ENCODE assay signal across 26 cellular contexts in the genomic region with DNA sequence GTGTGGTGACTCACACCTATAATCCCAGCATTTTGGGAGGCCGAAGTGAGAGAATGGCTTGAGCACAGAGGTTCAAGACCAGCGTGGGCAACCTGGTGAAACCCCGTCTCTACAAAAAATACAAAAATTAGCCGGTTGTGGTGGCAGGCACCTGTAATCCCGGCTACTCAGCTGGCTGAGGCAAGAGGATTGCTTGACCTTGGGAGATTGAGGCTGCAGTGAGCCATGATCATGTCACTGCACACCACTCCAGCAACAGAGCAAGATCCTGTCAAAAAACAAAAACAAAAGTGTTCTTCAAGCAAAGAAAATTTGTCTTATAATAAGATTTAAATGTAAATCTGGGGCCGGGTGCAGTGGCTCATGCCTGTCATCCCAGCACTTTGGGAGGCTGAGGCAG. TPM values are rescaled to one million over a fixed set of nuclear protein-coding genes. Genes with fewer than 3 reads are reported as not detected.
A peak's percentile ranks its signal among the peaks of the same experiment; 100 is the strongest.
DNase-seq lines count a peak whose midpoint lies in the region; ATAC-seq, FAIRE-seq and TF ChIP-seq lines count a peak whose summit lies in the region.
"Had no signal": no experiment of that assay in that cellular context is flagged by ENCODE, and none has a peak within 500 bp of the region (broad histone marks: within the 10 kb centered on the region; RNA-seq: fewer than 3 reads in every experiment).

No MANE protein-coding gene starts in this region.

- H3K27me3 Mint-ChIP-seq in activated T-cell treated with anti-CD3 and anti-CD28 coated beads, Interleukin-2, amount 50 U/mL, for 24 hours: no peaks in the 10 kb centered on the region
- no peaks in the 10 kb centered on the region for H3K27me3 Mint-ChIP-seq in activated T-cell treated with anti-CD3 and anti-CD28 coated beads, Interleukin-2, amount 50 U/mL, for 4 hours (ENCODE audit: low read depth)
- H3K27me3 Mint-ChIP-seq in GM23338 (ENCODE audit: insufficient read depth, low read depth, poor library complexity) (peaks cover 8% of the 10 kb centered on the region), astrocyte (ENCODE audit: low read depth, unreplicated experiment) (no peaks in the 10 kb centered on the region)
- H3K27me3 Mint-ChIP-seq: CD4-positive, alpha-beta memory T cell had no signal

- no peak for DNase-seq in activated T-cell treated with anti-CD3 and anti-CD28 coated beads, Interleukin-2, amount 50 U/mL, for 24 hours
- DNase-seq in activated T-cell treated with anti-CD3 and anti-CD28 coated beads, Interleukin-2, amount 50 U/mL, for 4 hours: no peak
- DNase-seq in GM23338 (ENCODE audit: low spot score) (no peak), astrocyte (ENCODE audit: low read depth) (no peak), left colon (no peak), A172 (ENCODE audit: low spot score) (no peak)
- no peak for DNase-seq in effector CD8-positive, alpha-beta T cell (lab: John Stamatoyannopoulos, UW)
- DNase-seq: ACHN; AML-193; BE2C; CD4-positive, alpha-beta memory T cell; COR-L47; DMS 273 treated with DMSO at 0.1 percent for 48 hours; DMS79; EL; GDM1; GM23248; H9 had no signal

- H3K36me3 ChIP-seq in GM23338 (ENCODE audit: insufficient read depth): peaks cover 11% of the 10 kb centered on the region; the same call in 1 of the 2 replicates
- peaks cover 21% of the 10 kb centered on the region for H3K36me3 ChIP-seq in astrocyte (ENCODE audit: insufficient read depth, low read length)

- H3K27me3 ChIP-seq in GM23338 (ENCODE audit: insufficient read depth): no peaks in the 10 kb centered on the region
- no peaks in the 10 kb centered on the region for H3K27me3 ChIP-seq in astrocyte (ENCODE audit: insufficient read depth, low read length)
- H3K27me3 ChIP-seq: BE2C; BLaER1 treated with 17β-estradiol and CSF1 and Interleukin-3, amounts not matched to agents 10 nM and 100 nM had no signal

- H3K4me3 Mint-ChIP-seq in activated T-cell treated with anti-CD3 and anti-CD28 coated beads, Interleukin-2, amount 50 U/mL, for 24 hours: no peak overlapping the region
- no peak overlapping the region for H3K4me3 Mint-ChIP-seq in activated T-cell treated with anti-CD3 and anti-CD28 coated beads, Interleukin-2, amount 50 U/mL, for 4 hours
- no peak overlapping the region for H3K4me3 Mint-ChIP-seq in GM23338
- H3K4me3 Mint-ChIP-seq in astrocyte (ENCODE audit: unreplicated experiment): no peak overlapping the region
- H3K4me3 Mint-ChIP-seq: CD14-positive monocyte; CD4-positive, alpha-beta memory T cell; H9 had no signal

- no peaks in the 10 kb centered on the region for H3K9me3 Mint-ChIP-seq in activated T-cell treated with anti-CD3 and anti-CD28 coated beads, Interleukin-2, amount 50 U/mL, for 24 hours
- no peaks in the 10 kb centered on the region for H3K9me3 Mint-ChIP-seq in activated T-cell treated with anti-CD3 and anti-CD28 coated beads, Interleukin-2, amount 50 U/mL, for 4 hours
- H3K9me3 Mint-ChIP-seq in GM23338 (no peaks in the 10 kb centered on the region; the same call in 2 of the 3 replicates), astrocyte (ENCODE audit: unreplicated experiment) (no peaks in the 10 kb centered on the region)
- H3K9me3 Mint-ChIP-seq: CD14-positive monocyte; CD4-positive, alpha-beta memory T cell; H9 had no signal

- H3K79me2 ChIP-seq in GM23338 (replicated peaks; ENCODE audit: insufficient read depth) (peaks cover 71% of the 10 kb centered on the region), astrocyte (ENCODE audit: insufficient read depth, low read length) (peaks cover 90% of the 10 kb centered on the region)

- H3K4me1 Mint-ChIP-seq in activated T-cell treated with anti-CD3 and anti-CD28 coated beads, Interleukin-2, amount 50 U/mL, for 24 hours (ENCODE audit: low read depth): peaks cover 12% of the 10 kb centered on the region
- H3K4me1 Mint-ChIP-seq in activated T-cell treated with anti-CD3 and anti-CD28 coated beads, Interleukin-2, amount 50 U/mL, for 4 hours (ENCODE audit: low read depth): peaks cover 9% of the 10 kb centered on the region
- H3K4me1 Mint-ChIP-seq in GM23338: no peaks in the 10 kb centered on the region
- H3K4me1 Mint-ChIP-seq in astrocyte (ENCODE audit: low read depth, unreplicated experiment): peaks cover 6% of the 10 kb centered on the region
- H3K4me1 Mint-ChIP-seq: H9 had no signal

- peaks cover 76% of the 10 kb centered on the region for H3K36me3 Mint-ChIP-seq in activated T-cell treated with anti-CD3 and anti-CD28 coated beads, Interleukin-2, amount 50 U/mL, for 24 hours (ENCODE audit: low read depth)
- peaks cover 22% of the 10 kb centered on the region for H3K36me3 Mint-ChIP-seq in activated T-cell treated with anti-CD3 and anti-CD28 coated beads, Interleukin-2, amount 50 U/mL, for 4 hours (ENCODE audit: insufficient read depth)
- H3K36me3 Mint-ChIP-seq in GM23338 (ENCODE audit: low read depth) (peaks cover 38% of the 10 kb centered on the region), astrocyte (ENCODE audit: low read depth, unreplicated experiment) (peaks cover 15% of the 10 kb centered on the region)

- H3K27ac Mint-ChIP-seq in activated T-cell treated with anti-CD3 and anti-CD28 coated beads, Interleukin-2, amount 50 U/mL, for 24 hours: peak overlapping the region; percentile 52
- no peak overlapping the region for H3K27ac Mint-ChIP-seq in GM23338
- peak overlapping the region; percentile 12 for H3K27ac Mint-ChIP-seq in astrocyte (ENCODE audit: unreplicated experiment)

- no peaks in the 10 kb centered on the region for H3K4me1 ChIP-seq in GM23338 (ENCODE audit: insufficient read depth)
- H3K4me1 ChIP-seq in astrocyte (ENCODE audit: insufficient read depth, low read length): peaks cover 2% of the 10 kb centered on the region
- H3K4me1 ChIP-seq: BE2C had no signal

- intact Hi-C loops in left colon (cut with DNase I, micrococcal nuclease): no loop called here

- no peaks in the 10 kb centered on the region for H3F3A ChIP-seq in GM23338 (replicated peaks; ENCODE audit: low read depth)

- no peaks in the 10 kb centered on the region for H3K9me2 ChIP-seq in GM23338 (ENCODE audit: insufficient read depth)

- no peak overlapping the region for H3K4me3 ChIP-seq in GM23338
- H3K4me3 ChIP-seq in astrocyte (ENCODE audit: insufficient read depth, low read depth, low read length): no peak overlapping the region
- H3K4me3 ChIP-seq: A549; BLaER1 treated with 17β-estradiol and CSF1 and Interleukin-3, amounts not matched to agents 10 nM and 100 nM; GM12878; GM23248 had no signal

- FAIRE-seq in astrocyte (lab: Jason Lieb, UNC): no peak
- FAIRE-seq: D721Med, GM12878, GM19239 had no signal

- TF ChIP-seq CTCF in GM23338 (conservative IDR thresholded peaks at IDR 0.05; ENCODE audit: low read depth in 2 of 2) (no peak), astrocyte (IDR thresholded peaks at IDR 0.05; ENCODE audit: insufficient read depth, low read depth, low read length) (no peak)

- no peak overlapping the region for H3K4me2 ChIP-seq in GM23338
- H3K4me2 ChIP-seq in astrocyte (ENCODE audit: low read length): no peak overlapping the region
- H3K4me2 ChIP-seq: BLaER1 treated with 17β-estradiol and CSF1 and Interleukin-3, amounts not matched to agents 10 nM and 100 nM had no signal

- peaks cover 12% of the 10 kb centered on the region; the same call in 1 of the 2 replicates for H4K20me1 ChIP-seq in GM23338 (replicated peaks; ENCODE audit: insufficient read depth)
- H4K20me1 ChIP-seq in astrocyte (ENCODE audit: insufficient read depth, low read length): peaks cover 67% of the 10 kb centered on the region

- H2AFZ ChIP-seq in GM23338 (no peak overlapping the region), astrocyte (ENCODE audit: low read depth, low read length) (no peak overlapping the region)
- H2AFZ ChIP-seq: GM23248 had no signal

- H3K9ac ChIP-seq in astrocyte (ENCODE audit: low read length): no peak overlapping the region
- H3K9ac ChIP-seq: BLaER1 treated with 17β-estradiol and CSF1 and Interleukin-3, amounts not matched to agents 10 nM and 100 nM; GM23248 had no signal

- H3K27ac ChIP-seq in GM23338 (ENCODE audit: low read depth): peak overlapping the region; percentile 42; the same call in 1 of the 2 replicates
- H3K27ac ChIP-seq in astrocyte (ENCODE audit: low read depth, low read length): no peak overlapping the region
- H3K27ac ChIP-seq: 22Rv1; A549; BLaER1 treated with 17β-estradiol and CSF1 and Interleukin-3, amounts not matched to agents 10 nM and 100 nM; GM23248 had no signal

- no peaks in the 10 kb centered on the region for H3K9me3 ChIP-seq in astrocyte (ENCODE audit: insufficient read depth, low read depth, low read length)
- H3K9me3 ChIP-seq: A549, BE2C had no signal

- no peak for ATAC-seq in activated T-cell treated with anti-CD3 and anti-CD28 coated beads, Interleukin-2, amount 50 U/mL, for 4 hours
- no peak for ATAC-seq in GM23338
- no peak for ATAC-seq in left colon
- ATAC-seq: GM12878, HCT116 had no signal

TF ChIP-seq in GM23338, 12 proteins besides CTCF, POLR2A, EP300 and RAD21 (continues in another document):
- no peak for TF ChIP-seq ZNF331 (CRISPR knock-in tag; IDR thresholded peaks at IDR 0.05; ENCODE audit: low read depth)
- TF ChIP-seq EZH2phosphoT487 (IDR thresholded peaks at IDR 0.05; ENCODE audit: unreplicated experiment): no peak
- no peak for TF ChIP-seq STAT1 (IDR thresholded peaks at IDR 0.05; ENCODE audit: unreplicated experiment)

RNA-seq across cellular contexts. Expression of gene PAFAH1B1, which starts 51.5 kb away (rescaled TPM):
- 100 to 1,000 TPM; 122 to 133 (median 130) TPM for total RNA-seq in activated T-cell treated with anti-CD3 and anti-CD28 coated beads, Interleukin-2, amount 50 U/mL, for 4 hours
- 68.5 and 69.9 TPM in 2 replicates for total RNA-seq in GM23338 (2014; rRNA removed; shearing (Covaris generic))
- polyA plus RNA-seq in GM23338 (2016; fragmentation: Nextera tagmentation; extraction: Ambion mirVana): 71.7 and 84.4 TPM in 2 replicates
- total RNA-seq in astrocyte (195 and 204 TPM in 2 replicates), left colon (100 to 1,000 TPM; 117 to 120 TPM)
- total RNA-seq in A172 (2014; rRNA removed; shearing (Covaris generic)): 77.4 and 79.1 TPM in 2 replicates
